17 cellular contexts compared by ENCODE assay signal in genomic region chr13:95115525-95115924, GRCh38.
DNase-seq lines count a peak whose midpoint lies in the region; FAIRE-seq and TF ChIP-seq lines count a peak whose summit lies in the region.
"Had no signal": no experiment of that assay in that cellular context is flagged by ENCODE, and none has a peak within 500 bp of the region (broad histone marks: within the 10 kb centered on the region; RNA-seq: fewer than 3 reads in every experiment).

No MANE protein-coding gene starts in this region.

- no peak for TF ChIP-seq EP300 in transverse colon (IDR thresholded peaks at IDR 0.05; ENCODE audit: low read depth)

- FAIRE-seq in astrocyte (lab: Jason Lieb, UNC), result no peak
- FAIRE-seq: D721Med had no signal

- TF ChIP-seq POLR2A in transverse colon (IDR thresholded peaks at IDR 0.05), result no peak
- no peak for TF ChIP-seq POLR2A in testis (IDR thresholded peaks at IDR 0.05)

- no peaks in the 10 kb centered on the region for H3K36me3 ChIP-seq in astrocyte (ENCODE audit: insufficient read depth, low read length)
- no peaks in the 10 kb centered on the region for H3K36me3 ChIP-seq in kidney epithelial cell (ENCODE audit: control insufficient read depth, insufficient read depth, low read length)
- no peaks in the 10 kb centered on the region for H3K36me3 ChIP-seq in transverse colon
- H3K36me3 ChIP-seq in testis (ENCODE audit: low read depth, missing control alignments), result no peaks in the 10 kb centered on the region
- H3K36me3 ChIP-seq: right lobe of liver had no signal

- H3K27me3 ChIP-seq in astrocyte (ENCODE audit: insufficient read depth, low read length) (no peaks in the 10 kb centered on the region), kidney epithelial cell (ENCODE audit: control insufficient read depth, insufficient read depth, low read length) (no peaks in the 10 kb centered on the region), transverse colon (no peaks in the 10 kb centered on the region), testis (no peaks in the 10 kb centered on the region)
- H3K27me3 ChIP-seq: right lobe of liver had no signal

- H3K4me3 ChIP-seq in astrocyte (ENCODE audit: insufficient read depth, low read depth, low read length), result no peak overlapping the region
- no peak overlapping the region for H3K4me3 ChIP-seq in kidney epithelial cell (ENCODE audit: low read depth, low read length)
- no peak overlapping the region for H3K4me3 ChIP-seq in transverse colon
- H3K4me3 ChIP-seq in testis, result no peak overlapping the region
- H3K4me3 ChIP-seq: right lobe of liver had no signal

- intact Hi-C loops in transverse colon (cut with DNase I; ENCODE audit: low total_unique reads), result no loop called here
- intact Hi-C loops in testis (cut with DNase I; ENCODE audit: low total_unique reads), result no loop called here

- H3K4me2 ChIP-seq in astrocyte (ENCODE audit: low read length), result peak overlapping the region; percentile 25

- no peak overlapping the region for H2AFZ ChIP-seq in astrocyte (ENCODE audit: low read depth, low read length)

- H3K27ac ChIP-seq in astrocyte (ENCODE audit: low read depth, low read length) (no peak overlapping the region), transverse colon (no peak overlapping the region), testis (no peak overlapping the region)
- H3K27ac ChIP-seq: right lobe of liver had no signal

- H3K4me1 ChIP-seq in astrocyte (ENCODE audit: insufficient read depth, low read length) (no peaks in the 10 kb centered on the region), transverse colon (no peaks in the 10 kb centered on the region), testis (no peaks in the 10 kb centered on the region)
- H3K4me1 ChIP-seq: right lobe of liver had no signal

- in situ Hi-C loops in transverse colon (cut with MboI; ENCODE audit: low pct_ligation_motif_present in 1 of 4, low pct_unique_long_range_greater_than_20kb in 1 of 4, low sequenced_read_pairs in 3 of 4), result no loop called here

- H3K9me3 ChIP-seq in astrocyte (ENCODE audit: insufficient read depth, low read depth, low read length) (no peaks in the 10 kb centered on the region), transverse colon (no peaks in the 10 kb centered on the region), testis (no peaks in the 10 kb centered on the region)
- H3K9me3 ChIP-seq: right lobe of liver had no signal

- no peaks in the 10 kb centered on the region for H3K9me3 Mint-ChIP-seq in astrocyte (ENCODE audit: unreplicated experiment)

- H3K9ac ChIP-seq in astrocyte (ENCODE audit: low read length), result no peak overlapping the region

- WGBS in transverse colon (ENCODE audit: low coverage in 1 of 2), 2 donors, result 68 to 76% methylated on average over 7 to 10 of the region's 10 CpGs
- 80 to 86% methylated on average over 10 of the region's 10 CpGs for WGBS in testis, 2 donors

- H3K79me2 ChIP-seq in astrocyte (ENCODE audit: insufficient read depth, low read length), result no peaks in the 10 kb centered on the region

- H3K36me3 Mint-ChIP-seq in astrocyte (ENCODE audit: low read depth, unreplicated experiment), result no peaks in the 10 kb centered on the region

- no peaks in the 10 kb centered on the region for H3K27me3 Mint-ChIP-seq in astrocyte (ENCODE audit: low read depth, unreplicated experiment)

- H4K20me1 ChIP-seq in astrocyte (ENCODE audit: insufficient read depth, low read length), result no peaks in the 10 kb centered on the region

- TF ChIP-seq CTCF in astrocyte (IDR thresholded peaks at IDR 0.05; ENCODE audit: insufficient read depth, low read depth, low read length), result no peak
- no peak for TF ChIP-seq CTCF in kidney epithelial cell (IDR thresholded peaks at IDR 0.05; ENCODE audit: insufficient read depth, low read length, poor library complexity, severe bottlenecking)
- TF ChIP-seq CTCF in transverse colon (IDR thresholded peaks at IDR 0.05), result no peak
- no peak for TF ChIP-seq CTCF in testis (IDR thresholded peaks at IDR 0.05)

- H3K4me3 Mint-ChIP-seq in astrocyte (ENCODE audit: unreplicated experiment), result no peak overlapping the region

- no peaks in the 10 kb centered on the region for H3K4me1 Mint-ChIP-seq in astrocyte (ENCODE audit: low read depth, unreplicated experiment)

- no peak overlapping the region for H3K27ac Mint-ChIP-seq in astrocyte (ENCODE audit: unreplicated experiment)

- DNase-seq in LoVo (ENCODE audit: low spot score) (peak; percentile 73), astrocyte (ENCODE audit: low read depth) (peak; percentile 52), kidney epithelial cell (ENCODE audit: low read depth) (peak; percentile 39), transverse colon (peak; percentile 10), SKM-1 (lab: John Stamatoyannopoulos, UW; ENCODE audit: unreplicated experiment) (no peak), testis (no peak)
- no peak for DNase-seq in activated naive CD4-positive, alpha-beta T cell (lab: John Stamatoyannopoulos, UW)
- DNase-seq: activated CD4-positive, alpha-beta T cell treated with anti-CD3 and anti-CD28 coated beads for 48 hours; activated naive CD4-positive, alpha-beta T cell treated with anti-CD3 and anti-CD28 coated beads, Interleukin-2, amount 50 U/mL, for 16 hours; GOT3; Kasumi-1; right lobe of liver; SIG-M5; stimulated activated CD4-positive, alpha-beta T cell treated with anti-CD3 and anti-CD28 coated beads, Interleukin-1b, Interleukin-23, amount 100 ng/mL, for 48 hours; substantia nigra; T1000 had no signal

Comparison
In these comparisons a context has a peak if more than half of its experiments do, and no peak if none do; other contexts are left out.
1. DNase-seq: peak in LoVo (single experiment), astrocyte (single experiment), kidney epithelial cell (single experiment) and transverse colon (single experiment); none in SKM-1 (single experiment), testis (single experiment) and activated naive CD4-positive, alpha-beta T cell (0 of 4).